14 cellular contexts compared by ENCODE assay signal in genomic region chr11:72842644-72843330, GRCh38. TPM values are rescaled to one million over a fixed set of nuclear protein-coding genes. Genes with fewer than 3 reads are reported as not detected.
A peak's percentile ranks its signal among the peaks of the same experiment; 100 is the strongest.
DNase-seq lines count a peak whose midpoint lies in the region; ATAC-seq and TF ChIP-seq lines count a peak whose summit lies in the region.
"Had no signal": no experiment of that assay in that cellular context is flagged by ENCODE, and none has a peak within 500 bp of the region (broad histone marks: within the 10 kb centered on the region; RNA-seq: fewer than 3 reads in every experiment).

No MANE protein-coding gene starts in this region.

- no peak for ATAC-seq in GM19395 (IDR thresholded peaks at IDR 0.05; ENCODE audit: unreplicated experiment)
- ATAC-seq: PC-3 had no signal

- H3K9me3 ChIP-seq in skeletal muscle tissue (ENCODE audit: control insufficient read depth in 3 of 3, low read length in 3 of 3): no peaks in the 10 kb centered on the region

- no peak overlapping the region for H3K9ac ChIP-seq in skeletal muscle tissue (ENCODE audit: low read depth in 1 of 3, low read length in 3 of 3)

- peak overlapping the region; percentile 46 for H3K27ac ChIP-seq in skeletal muscle tissue (ENCODE audit: low read depth, low read length)

- H3K36me3 ChIP-seq in skeletal muscle tissue (ENCODE audit: control insufficient read depth in 3 of 3, insufficient read depth in 3 of 3, low read length in 3 of 3): peaks cover 14 to 40% (median 20%) of the 10 kb centered on the region in 3 donors

- TF ChIP-seq CTCF in fibroblast of villous mesenchyme (IDR thresholded peaks at IDR 0.05; ENCODE audit: insufficient read depth, low read depth, low read length) (no peak), GM10266 (IDR thresholded peaks at IDR 0.05; ENCODE audit: control insufficient read depth, insufficient read depth, low read depth, missing control alignments) (no peak)

- DNase-seq in COLO829 (ENCODE audit: low spot score) (peak; percentile 41), fibroblast of villous mesenchyme (ENCODE audit: low read depth) (peak; percentile 76), left kidney (ENCODE audit: low read depth, low spot score) (peak; percentile 25), GM10266 (ENCODE audit: extremely low spot score) (no peak), SW 1271 (lab: John Stamatoyannopoulos, UW) (no peak)
- DNase-seq: DMS 273 treated with DMSO at 0.1 percent for 48 hours, KBM-7, NCI-H1092 treated with DMSO at 0.1 percent for 48 hours, NCI-H1694 treated with DMSO at 0.1 percent for 48 hours, NCI-H446, NCI-H748 treated with DMSO at 0.1 percent for 48 hours, PC-3 had no signal

- H3K27me3 ChIP-seq in skeletal muscle tissue (ENCODE audit: control insufficient read depth in 3 of 3, insufficient read depth in 3 of 3, low read length in 3 of 3): no peaks in the 10 kb centered on the region

- peaks cover 4 to 7% (median 4%) of the 10 kb centered on the region in 3 donors for H3K4me1 ChIP-seq in skeletal muscle tissue (ENCODE audit: control insufficient read depth in 3 of 3, insufficient read depth in 3 of 3, low read length in 3 of 3)

- H3K4me3 ChIP-seq in fibroblast of villous mesenchyme (ENCODE audit: low read depth, low read length) (no peak overlapping the region), skeletal muscle tissue (ENCODE audit: low read length in 3 of 3) (no peak overlapping the region)

RNA-seq across cellular contexts. Expression of gene ATG16L2, which starts 28.6 kb away (rescaled TPM):
- total RNA-seq in fibroblast of villous mesenchyme: 6.8 and 11.2 TPM in 2 replicates
- total RNA-seq in skeletal muscle tissue: 7.3 TPM

RNA-seq across cellular contexts. Expression of gene STARD10, which starts 48.9 kb away (rescaled TPM):
- 22.5 and 34.5 TPM in 2 replicates for total RNA-seq in fibroblast of villous mesenchyme
- 28.2 TPM for total RNA-seq in skeletal muscle tissue

Comparison
In these comparisons a context has a peak if more than half of its experiments do, and no peak if none do; other contexts are left out.
1. DNase-seq: peak in COLO829 (single experiment), fibroblast of villous mesenchyme (single experiment) and left kidney (single experiment); none in GM10266 (single experiment) and SW 1271 (0 of 2).